8 cellular contexts compared by ENCODE assay signal in the genomic region with DNA sequence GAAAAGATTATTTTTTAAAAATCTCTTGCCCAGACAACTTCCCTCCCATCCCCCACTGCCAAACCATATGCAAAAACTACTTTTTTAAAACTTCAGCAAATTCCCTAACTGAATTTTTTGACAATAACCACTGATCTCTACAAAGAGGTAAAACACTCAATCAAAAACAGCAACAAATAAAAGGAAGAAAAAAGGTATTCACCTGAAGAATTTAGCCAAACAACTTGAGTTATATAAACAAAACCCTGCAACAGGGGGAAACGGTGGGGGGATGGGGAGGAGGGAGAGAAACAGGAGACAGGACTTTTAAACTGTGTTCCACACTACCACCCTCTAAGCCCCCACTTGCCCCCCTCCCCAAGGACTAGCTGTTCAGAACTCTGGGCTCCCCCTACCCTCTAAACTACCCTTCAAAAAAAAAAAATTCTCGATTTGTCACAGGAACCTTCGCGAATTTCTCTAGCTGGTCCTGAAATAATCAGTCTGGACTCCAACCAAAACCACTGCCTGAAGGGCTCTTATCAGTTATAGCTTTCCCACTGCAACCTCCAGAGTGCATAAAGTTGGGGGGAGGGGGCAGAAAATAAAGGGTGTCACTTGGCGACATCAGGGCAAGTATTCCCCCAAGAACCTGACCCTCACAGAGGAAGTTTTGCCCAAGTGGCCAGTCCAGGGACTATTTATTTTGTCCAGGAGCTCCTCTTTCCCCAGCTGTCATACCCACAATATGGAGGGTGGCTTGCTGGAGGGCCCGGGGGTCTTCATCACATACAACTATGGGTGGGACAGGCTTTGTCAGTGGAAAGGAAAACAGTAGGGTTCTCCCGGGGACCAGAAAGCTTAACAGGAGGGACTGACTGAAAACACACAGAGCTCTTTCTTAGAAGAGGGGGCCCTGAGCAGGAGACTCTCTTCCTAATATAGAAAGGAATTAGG. TPM values are rescaled to one million over a fixed set of nuclear protein-coding genes. Genes with fewer than 3 reads are reported as not detected.
A peak's percentile ranks its signal among the peaks of the same experiment; 100 is the strongest.
DNase-seq lines count a peak whose midpoint lies in the region; ATAC-seq, FAIRE-seq and TF ChIP-seq lines count a peak whose summit lies in the region.

No MANE protein-coding gene starts in this region.

- no peak for ATAC-seq in CD4-positive, CD25-positive, alpha-beta regulatory T cell (ENCODE audit: low read depth in 2 of 2)
- ATAC-seq in IMR-90 (ENCODE audit: low read depth), result no peak

- H3K79me2 ChIP-seq in keratinocyte (ENCODE audit: control insufficient read depth, insufficient read depth, low read length), result peaks cover 62% of the 10 kb centered on the region

- peak overlapping the region in 1 of 3 donors; percentile 98 for H3K27ac Mint-ChIP-seq in CD4-positive, CD25-positive, alpha-beta regulatory T cell

- H3K4me1 Mint-ChIP-seq in CD4-positive, CD25-positive, alpha-beta regulatory T cell, result peaks cover 0 to 14% (median 13%) of the 10 kb centered on the region in 4 donors

- POLR2A ChIA-PET in IMR-90 (lab: Charles Lee; ENCODE audit: unreplicated experiment), result no interaction called here

- no peaks in the 10 kb centered on the region for H3K9me3 ChIP-seq in CD4-positive, CD25-positive, alpha-beta regulatory T cell (ENCODE audit: control insufficient read depth in 2 of 2, low read length in 2 of 2)
- no peaks in the 10 kb centered on the region for H3K9me3 ChIP-seq in IMR-90 (ENCODE audit: control insufficient read depth, insufficient read depth, low read length)
- H3K9me3 ChIP-seq in ascending aorta, result no peaks in the 10 kb centered on the region
- no peaks in the 10 kb centered on the region for H3K9me3 ChIP-seq in keratinocyte (ENCODE audit: control insufficient read depth, low read depth, low read length)
- no peaks in the 10 kb centered on the region for H3K9me3 ChIP-seq in subcutaneous abdominal adipose tissue (ENCODE audit: control insufficient read depth in 5 of 5, low read length in 5 of 5)

- H2BK120ac ChIP-seq in IMR-90 (ENCODE audit: low read depth, low read length), result peak overlapping the region; percentile 13; the same call in 1 of the 2 replicates

- H3K79me1 ChIP-seq in IMR-90 (ENCODE audit: low read depth in 1 of 2, low read length in 2 of 2), result peaks cover 0 to 32% of the 10 kb centered on the region in 2 experiments; a peak in 2 of 4 replicates

- in situ Hi-C loops in IMR-90 (cut with MboI; ENCODE audit: low sequenced_read_pairs), result no loop called here

- WGBS in IMR-90 (ENCODE audit: extremely low coverage in 2 of 2, insufficient read length in 1 of 2), 2 experiments, result no CpG with 5 or more reads among the region's 7 CpGs

- H3K4me3 ChIP-seq in CD4-positive, CD25-positive, alpha-beta regulatory T cell (ENCODE audit: low read depth, low read length), result peak overlapping the region; percentile 96
- H3K4me3 ChIP-seq in IMR-90 (ENCODE audit: insufficient read depth, low read depth, low read length) (peak overlapping the region; percentile 95), ascending aorta (peak overlapping the region; percentile 80 to 92), keratinocyte (ENCODE audit: control insufficient read depth in 2 of 3, extremely low read depth in 1 of 3, insufficient read depth in 2 of 3, low read depth in 1 of 3, low read length in 3 of 3) (peak overlapping the region; percentile 91 to 93 (median 91)), subcutaneous abdominal adipose tissue (ENCODE audit: low read depth in 1 of 5, low read length in 5 of 5) (peak overlapping the region; percentile 74 to 97 (median 95))

- no peak; the same call in 1 of the 2 replicates for TF ChIP-seq CTCF in IMR-90 (conservative IDR thresholded peaks at IDR 0.05; ENCODE audit: low read depth, low read length)
- no peak for TF ChIP-seq CTCF in ascending aorta (IDR thresholded peaks at IDR 0.05)
- no peak for TF ChIP-seq CTCF in keratinocyte (optimal IDR thresholded peaks at IDR 0.05 in 1 of 3, IDR thresholded peaks at IDR 0.05 in 1 of 3, conservative IDR thresholded peaks at IDR 0.05 in 1 of 3; ENCODE audit: extremely low read depth in 1 of 3, insufficient read depth in 2 of 3, low read length in 3 of 3)
- TF ChIP-seq CTCF in D721Med (IDR thresholded peaks at IDR 0.05; ENCODE audit: insufficient read depth, missing control alignments), result no peak

- peaks cover 42% of the 10 kb centered on the region for H3K4me1 ChIP-seq in CD4-positive, CD25-positive, alpha-beta regulatory T cell (ENCODE audit: control insufficient read depth, insufficient read depth, low read length, poor library complexity, severe bottlenecking)
- H3K4me1 ChIP-seq in IMR-90 (ENCODE audit: control insufficient read depth, insufficient read depth, low read length) (peaks cover 8% of the 10 kb centered on the region), ascending aorta (peaks cover 8 to 21% of the 10 kb centered on the region in 2 donors), keratinocyte (ENCODE audit: control insufficient read depth, extremely low read depth, insufficient read depth, low read length) (peaks cover 35% of the 10 kb centered on the region), subcutaneous abdominal adipose tissue (ENCODE audit: control insufficient read depth in 5 of 5, insufficient read depth in 5 of 5, low read length in 5 of 5) (peaks cover 7 to 53% (median 47%) of the 10 kb centered on the region in 5 donors)

- DNase-seq in CD4-positive, CD25-positive, alpha-beta regulatory T cell, result peak in 2 of 3 donors; percentile 6 to 10
- no peak for DNase-seq in IMR-90
- DNase-seq in ascending aorta (ENCODE audit: low spot score in 2 of 2), result no peak
- DNase-seq in keratinocyte (ENCODE audit: low read depth, low spot score), result no peak
- DNase-seq in NCI-H2227 (lab: John Stamatoyannopoulos, UW; ENCODE audit: unreplicated experiment), result no peak
- DNase-seq in iPS-NIHi7 (ENCODE audit: extremely low spot score), result no peak
- DNase-seq in D721Med (ENCODE audit: insufficient read length, low spot score), result no peak

- H2AK5ac ChIP-seq in IMR-90 (ENCODE audit: low read depth, low read length), result peak overlapping the region; percentile 59; the same call in 1 of the 2 replicates

- H3K23ac ChIP-seq in IMR-90 (ENCODE audit: low read depth, low read length), result peak overlapping the region; percentile 49

- peak overlapping the region; percentile 23; the same call in 1 of the 2 replicates for H2BK20ac ChIP-seq in IMR-90 (ENCODE audit: low read depth, low read length)

- peaks cover 0 to 1% (median 0%) of the 10 kb centered on the region in 7 donors for H3K9me3 Mint-ChIP-seq in CD4-positive, CD25-positive, alpha-beta regulatory T cell

- H3K36me3 Mint-ChIP-seq in CD4-positive, CD25-positive, alpha-beta regulatory T cell, result peaks cover 7% of the 10 kb centered on the region

- H2BK15ac ChIP-seq in IMR-90 (ENCODE audit: low read depth, low read length), result 0 out of 3 replicates have a peak overlapping the region, but pooled peaks have one; percentile 9

- no peak for TF ChIP-seq RAD21 in IMR-90 (IDR thresholded peaks at IDR 0.05; ENCODE audit: low read length)

- peak overlapping the region; percentile 75; the same call in 1 of the 2 replicates for H3K56ac ChIP-seq in IMR-90 (ENCODE audit: extremely low read depth, insufficient read depth, low read length)

- H4K20me1 ChIP-seq in IMR-90 (ENCODE audit: insufficient read depth, low read length), result peaks cover 42% of the 10 kb centered on the region
- H4K20me1 ChIP-seq in keratinocyte (ENCODE audit: control insufficient read depth, extremely low read depth, insufficient read depth, low read length), result peaks cover 19% of the 10 kb centered on the region

- TF ChIP-seq POLR2A in IMR-90 (IDR thresholded peaks at IDR 0.05; ENCODE audit: low read depth, low read length), result no peak

- peak overlapping the region; percentile 87 for H2AK9ac ChIP-seq in IMR-90 (replicated peaks; ENCODE audit: low read depth, low read length, poor library complexity)

- peak overlapping the region; percentile 77 for H3K4ac ChIP-seq in IMR-90 (ENCODE audit: low read depth, low read length)

- H3K27ac ChIP-seq in CD4-positive, CD25-positive, alpha-beta regulatory T cell (ENCODE audit: insufficient read depth, low read length, poor library complexity, severe bottlenecking), result peak overlapping the region; percentile 89
- H3K27ac ChIP-seq in IMR-90 (ENCODE audit: insufficient read depth, low read length) (peak overlapping the region; percentile 85), ascending aorta (peak overlapping the region; percentile 91), keratinocyte (ENCODE audit: control insufficient read depth, insufficient read depth, low read length) (peak overlapping the region; percentile 98), subcutaneous abdominal adipose tissue (ENCODE audit: low read depth, low read length) (peak overlapping the region; percentile 98)

- BruUV-seq in IMR-90 (replicated peaks; lab: Mats Ljungman, UMichigan), result TSS peak; percentile 13

- H4K5ac ChIP-seq in IMR-90 (ENCODE audit: low read depth, low read length), result peak overlapping the region; percentile 19; the same call in 1 of the 2 replicates

- H3K14ac ChIP-seq in IMR-90 (replicated peaks; ENCODE audit: low read depth, low read length), result peak overlapping the region; percentile 85

- H3K9me1 ChIP-seq in IMR-90 (ENCODE audit: insufficient read depth, low read length), result peaks cover 4% of the 10 kb centered on the region; the same call in 1 of the 2 replicates
- peaks cover 3% of the 10 kb centered on the region for H3K9me1 ChIP-seq in keratinocyte (ENCODE audit: control insufficient read depth, extremely low read depth, insufficient read depth, low read length)

- peak overlapping the region; percentile 72 for H4K91ac ChIP-seq in IMR-90 (ENCODE audit: insufficient read depth, low read depth, low read length)

- H3K18ac ChIP-seq in IMR-90 (ENCODE audit: low read depth, low read length), result peak overlapping the region; percentile 74

- intact Hi-C loops in IMR-90 (cut with micrococcal nuclease) (loop anchor here (2.0 to 5.0 kb wide), 2 partner anchors 19 to 94 kb away; no protein-coding TSS in a partner anchor), ascending aorta (cut with DNase I) (loop anchor here (2.0 to 10.0 kb wide), 4 partner anchors 27 to 943 kb away; partner anchors contain the start of gene KLHDC10)

- CTCF ChIA-PET in IMR-90 (lab: Yijun Ruan, JAX), result interaction anchor here (0.6 kb wide), 2 partner anchors 56 to 286 kb away, joined by 3 read pairs; no protein-coding TSS in a partner anchor

- no peaks in the 10 kb centered on the region for H3K27me3 ChIP-seq in CD4-positive, CD25-positive, alpha-beta regulatory T cell (ENCODE audit: control insufficient read depth, insufficient read depth, low read length)
- H3K27me3 ChIP-seq in IMR-90 (ENCODE audit: control insufficient read depth, insufficient read depth, low read length), result no peaks in the 10 kb centered on the region
- H3K27me3 ChIP-seq in ascending aorta, result no peaks in the 10 kb centered on the region
- no peaks in the 10 kb centered on the region for H3K27me3 ChIP-seq in keratinocyte (ENCODE audit: control insufficient read depth, extremely low read depth, insufficient read depth, low read length)
- no peaks in the 10 kb centered on the region for H3K27me3 ChIP-seq in subcutaneous abdominal adipose tissue (ENCODE audit: control insufficient read depth in 5 of 5, insufficient read depth in 4 of 5, low read length in 5 of 5)

- peak overlapping the region; percentile 87 for H2BK5ac ChIP-seq in IMR-90 (ENCODE audit: low read depth, low read length, poor library complexity, severe bottlenecking)

- FAIRE-seq in keratinocyte (lab: Jason Lieb, UNC) (no peak), D721Med (lab: Jason Lieb, UNC) (no peak)

- H3K36me3 ChIP-seq in CD4-positive, CD25-positive, alpha-beta regulatory T cell (ENCODE audit: control insufficient read depth, insufficient read depth, low read length), result no peaks in the 10 kb centered on the region
- H3K36me3 ChIP-seq in IMR-90 (ENCODE audit: control insufficient read depth, insufficient read depth, low read length) (no peaks in the 10 kb centered on the region), ascending aorta (no peaks in the 10 kb centered on the region), keratinocyte (ENCODE audit: control insufficient read depth in 2 of 2, extremely low read depth in 1 of 2, insufficient read depth in 2 of 2, low read length in 2 of 2) (peaks cover 5 to 10% of the 10 kb centered on the region in 2 experiments), subcutaneous abdominal adipose tissue (ENCODE audit: control insufficient read depth in 5 of 5, insufficient read depth in 5 of 5, low read length in 5 of 5) (no peaks in the 10 kb centered on the region)

- H3K4me2 ChIP-seq in IMR-90 (ENCODE audit: low read depth, low read length), result peak overlapping the region; percentile 90
- H3K4me2 ChIP-seq in keratinocyte (ENCODE audit: control insufficient read depth, extremely low read depth, insufficient read depth, low read depth, low read length), result peak overlapping the region; percentile 99

- H3K9ac ChIP-seq in IMR-90 (ENCODE audit: low read depth, low read length) (peak overlapping the region; percentile 96), keratinocyte (ENCODE audit: control insufficient read depth, extremely low read depth, insufficient read depth, low read length) (peak overlapping the region; percentile 94), subcutaneous abdominal adipose tissue (ENCODE audit: low read length in 5 of 5) (peak overlapping the region; percentile 89 to 99 (median 99))

- H2AFZ ChIP-seq in IMR-90 (replicated peaks; ENCODE audit: low read length, poor library complexity) (peak overlapping the region; percentile 5), keratinocyte (ENCODE audit: control insufficient read depth, low read length) (no peak overlapping the region)

- H3K27me3 Mint-ChIP-seq in CD4-positive, CD25-positive, alpha-beta regulatory T cell, result no peaks in the 10 kb centered on the region

- dilution Hi-C loops in IMR-90 (cut with HindIII; ENCODE audit: low sequenced_read_pairs, unreplicated experiment) (no loop called here), keratinocyte (cut with MboI; ENCODE audit: extremely low pct_ligation_motif_present, low sequenced_read_pairs) (no loop called here)

- H4K8ac ChIP-seq in IMR-90 (ENCODE audit: low read depth in 2 of 2, low read length in 2 of 2), result peak overlapping the region; percentile 36 to 58; a peak in 2 of 4 replicates

- H3K4me3 Mint-ChIP-seq in CD4-positive, CD25-positive, alpha-beta regulatory T cell, result no peak overlapping the region

RNA-seq across cellular contexts. Expression of gene UBE2H, which starts 1.4 kb away (rescaled TPM):
- 109 TPM for total RNA-seq in CD4-positive, CD25-positive, alpha-beta regulatory T cell
- 10 to 100 TPM; 50.7 to 73.5 (median 62.1) TPM for polyA plus RNA-seq in CD4-positive, CD25-positive, alpha-beta regulatory T cell
- total RNA-seq in IMR-90 (2012; rRNA removed), result 34.6 and 39.2 TPM in 2 replicates
- 40.0 and 49.4 TPM in 2 replicates for polyA plus RNA-seq in IMR-90 (2012; rRNA removed)
- polyA plus RNA-seq in IMR-90 (2012; cell fraction: cytosol; rRNA removed), result 56.6 and 107 TPM in 2 replicates
- polyA plus RNA-seq in IMR-90 (2012; cell fraction: nucleus; rRNA removed; ENCODE audit: low replicate concordance), result 23.4 and 92.0 TPM in 2 replicates
- total RNA-seq in ascending aorta, result 83.9 TPM
- polyA plus RNA-seq in keratinocyte, result 83.7 to 130 TPM (median 100 TPM) in 3 replicates
- 217 TPM for polyA plus RNA-seq in keratinocyte (2011; ENCODE audit: low read depth)
- polyA plus RNA-seq in keratinocyte (2011; cell fraction: cytosol; rRNA removed), result 112 and 283 TPM in 2 replicates
- polyA plus RNA-seq in keratinocyte (2011; cell fraction: nucleus; rRNA removed), result 208 and 215 TPM in 2 replicates
- 66.1 and 86.4 TPM in 2 replicates for polyA plus RNA-seq in keratinocyte (2012; ENCODE audit: low replicate concordance)
- polyA minus RNA-seq in keratinocyte, result 46.9 to 97.5 TPM (median 79.6 TPM) in 3 replicates
- 57.2 TPM for polyA minus RNA-seq in keratinocyte (2011; cell fraction: cytosol; rRNA and poly(A)+ RNA removed)
- 60.1 and 145 TPM in 2 replicates for polyA minus RNA-seq in keratinocyte (2011; cell fraction: nucleus; rRNA and poly(A)+ RNA removed)

Comparison
In these comparisons a context has a peak if more than half of its experiments do, and no peak if none do; other contexts are left out.
1. DNase-seq: peak in CD4-positive, CD25-positive, alpha-beta regulatory T cell (2 of 3); none in IMR-90 (single experiment), ascending aorta (0 of 2), keratinocyte (single experiment), NCI-H2227 (single experiment), iPS-NIHi7 (single experiment) and D721Med (single experiment).
2. Peak in every context shown above with its lines, with median percentiles within 50 percentile points of each other: H3K27ac ChIP-seq, H3K4me3 ChIP-seq and H3K9ac ChIP-seq.